19 cellular contexts compared by ENCODE assay signal in genomic region chr16:23319861-23320615, GRCh38. TPM values are rescaled to one million over a fixed set of nuclear protein-coding genes. Genes with fewer than 3 reads are reported as not detected.
DNase-seq lines count a peak whose midpoint lies in the region; ATAC-seq, FAIRE-seq and TF ChIP-seq lines count a peak whose summit lies in the region.
"Had no signal": no experiment of that assay in that cellular context is flagged by ENCODE, and none has a peak within 500 bp of the region (broad histone marks: within the 10 kb centered on the region; RNA-seq: fewer than 3 reads in every experiment).

No MANE protein-coding gene starts in this region.

- no peak overlapping the region for H2BK12ac ChIP-seq in neuronal stem cell (ENCODE audit: low read length)

- FAIRE-seq in K562 (lab: Jason Lieb, UNC) (peak; percentile 19), kidney (lab: Jason Lieb, UNC) (no peak)
- FAIRE-seq: A549, D721Med, G401.6, GM12891 had no signal

- no peaks in the 10 kb centered on the region for H3K27me3 Mint-ChIP-seq in chondrocyte (ENCODE audit: low read depth)

- TF ChIP-seq POLR2A in K562 (conservative IDR thresholded peaks at IDR 0.05): no peak

- 0 out of 2 replicates have a peak, but pooled peaks cover 2% of the 10 kb centered on the region for H4K20me1 ChIP-seq in K562 (replicated peaks; ENCODE audit: control insufficient read depth, insufficient read depth, low read length)

- H3K27ac ChIP-seq in K562 (ENCODE audit: extremely low read depth, low read depth, low read length) (no peak overlapping the region), kidney (ENCODE audit: low read depth in 2 of 2, low read length in 2 of 2) (peak overlapping the region; percentile 1 to 32), neuronal stem cell (replicated peaks; ENCODE audit: low read length) (no peak overlapping the region)
- H3K27ac ChIP-seq: A549 had no signal

- TF ChIP-seq RAD21 in K562 (CRISPR knock-in tag; conservative IDR thresholded peaks at IDR 0.05 in 1 of 2, IDR thresholded peaks at IDR 0.05 in 1 of 2): no peak

- H3K4me1 Mint-ChIP-seq in chondrocyte (ENCODE audit: low read depth): no peaks in the 10 kb centered on the region
- H3K4me1 Mint-ChIP-seq: CD14-positive monocyte had no signal

- no peak for TF ChIP-seq EP300 in K562 (IDR thresholded peaks at IDR 0.05; ENCODE audit: low read length)

- H3K79me2 ChIP-seq in K562 (ENCODE audit: control insufficient read depth, insufficient read depth, low read length): no peaks in the 10 kb centered on the region

- H3K23ac ChIP-seq in neuronal stem cell (ENCODE audit: low read depth, low read length, poor library complexity): no peak overlapping the region

- H3K36me3 ChIP-seq in K562 (ENCODE audit: control insufficient read depth, insufficient read depth, low read length): no peaks in the 10 kb centered on the region
- peaks cover 0 to 2% of the 10 kb centered on the region in 2 donors for H3K36me3 ChIP-seq in kidney (ENCODE audit: control insufficient read depth in 1 of 2, insufficient read depth in 2 of 2, low read length in 2 of 2)
- no peaks in the 10 kb centered on the region for H3K36me3 ChIP-seq in neuronal stem cell (replicated peaks in 1 of 2; ENCODE audit: control insufficient read depth in 2 of 2, insufficient read depth in 2 of 2, low read length in 2 of 2)
- H3K36me3 ChIP-seq: BE2C had no signal

- H3K4me1 ChIP-seq in K562 (replicated peaks in 1 of 2; ENCODE audit: control insufficient read depth in 2 of 2, insufficient read depth in 2 of 2, low read length in 2 of 2) (no peaks in the 10 kb centered on the region), kidney (ENCODE audit: control insufficient read depth in 1 of 2, insufficient read depth in 1 of 2, low read depth in 1 of 2, low read length in 2 of 2) (no peaks in the 10 kb centered on the region), neuronal stem cell (ENCODE audit: control insufficient read depth in 2 of 2, insufficient read depth in 1 of 2, low read depth in 1 of 2, low read length in 2 of 2) (no peaks in the 10 kb centered on the region)
- H3K4me1 ChIP-seq: BE2C had no signal

- no peak overlapping the region for H4K8ac ChIP-seq in neuronal stem cell (ENCODE audit: low read depth, low read length)

- H3K9ac ChIP-seq in K562 (ENCODE audit: insufficient read depth in 1 of 2, low read depth in 2 of 2, low read length in 2 of 2): no peak overlapping the region
- H3K9ac ChIP-seq in kidney (ENCODE audit: low read length in 2 of 2): no peak overlapping the region
- H3K9ac ChIP-seq in neuronal stem cell (ENCODE audit: low read depth, low read length, poor library complexity): no peak overlapping the region

- no peak overlapping the region for H3K27ac Mint-ChIP-seq in chondrocyte (ENCODE audit: unreplicated experiment)
- H3K27ac Mint-ChIP-seq: CD14-positive monocyte; CD8-positive, alpha-beta T cell had no signal

- H3K18ac ChIP-seq in neuronal stem cell (ENCODE audit: low read length): no peak overlapping the region

- H3K4me2 ChIP-seq in K562 (ENCODE audit: insufficient read depth, low read length) (no peak overlapping the region), neuronal stem cell (ENCODE audit: insufficient read depth, low read length, poor library complexity, severe bottlenecking) (no peak overlapping the region)
- H3K4me2 ChIP-seq: A549 had no signal

- WGBS in K562 (ENCODE audit: insufficient coverage, low coverage, missing lambda C conversion rate): 4% methylated on average over 15 of the region's 15 CpGs
- WGBS in neuronal stem cell (ENCODE audit: extremely low coverage in 2 of 2, insufficient read length in 2 of 2, insufficient replicate concordance in 1 of 2), 2 donors: no CpG with 5 or more reads among the region's 15 CpGs

- no peak overlapping the region for H4K91ac ChIP-seq in neuronal stem cell (ENCODE audit: low read depth, low read length, poor library complexity)

- no peak for ATAC-seq in K562
- no peak for ATAC-seq in GM21423 (IDR thresholded peaks at IDR 0.05; ENCODE audit: unreplicated experiment)
- ATAC-seq: A549; CD8-positive, alpha-beta T cell had no signal

- no peak overlapping the region for H3K14ac ChIP-seq in neuronal stem cell (ENCODE audit: low read length)

- POLR2A ChIA-PET in K562 (lab: Yijun Ruan, JAX): interaction anchor here (0.6 to 1.2 kb wide), 4 partner anchors 9 to 1379 kb away, joined by 3 to 4 read pairs (median 3); no protein-coding TSS in a partner anchor

- in situ Hi-C loops in K562 (cut with MboI): no loop called here

- H2AFZ ChIP-seq in K562 (ENCODE audit: low read depth, low read length) (no peak overlapping the region), neuronal stem cell (ENCODE audit: low read length) (no peak overlapping the region)

- BruUV-seq in K562 (replicated peaks; lab: Mats Ljungman, UMichigan): no TSS peak

- DNase-seq in K562 (ENCODE audit: extremely low read depth in 1 of 4, low spot score in 3 of 4) (no peak), kidney (no peak), neuronal stem cell (ENCODE audit: low spot score) (no peak), chondrocyte (ENCODE audit: low spot score) (no peak), cerebellar nuclear complex (lab: John Stamatoyannopoulos, UW) (no peak)
- DNase-seq: BE2C; CD8-positive, alpha-beta T cell; COR-L47; DMS153; EL; GOT3; H9 had no signal

- intact Hi-C loops in K562 (cut with micrococcal nuclease): no loop called here
- intact Hi-C loops in kidney (cut with DNase I): no loop called here

- TF ChIP-seq CTCF in K562 (IDR thresholded peaks at IDR 0.05 in 2 of 3, conservative IDR thresholded peaks at IDR 0.05 in 1 of 3; ENCODE audit: insufficient read depth in 2 of 3, low read depth in 1 of 3, low read length in 3 of 3): no peak
- no peak for TF ChIP-seq CTCF in kidney (IDR thresholded peaks at IDR 0.05; ENCODE audit: borderline replicate concordance, extremely low read depth, insufficient read depth)
- no peak for TF ChIP-seq CTCF in chondrocyte (IDR thresholded peaks at IDR 0.05)

- CTCF ChIA-PET in K562 (lab: Yijun Ruan, JAX; ENCODE audit: low intra/inter-chr PET ratio): no interaction called here

- H2BK5ac ChIP-seq in neuronal stem cell (ENCODE audit: low read length): peak overlapping the region; percentile 45

- no peak overlapping the region for H2BK120ac ChIP-seq in neuronal stem cell (ENCODE audit: low read depth, low read length)

- H3K27me3 ChIP-seq in K562 (ENCODE audit: control insufficient read depth in 2 of 2, insufficient read depth in 2 of 2, low read length in 2 of 2) (peaks cover 17 to 39% of the 10 kb centered on the region in 2 experiments), neuronal stem cell (ENCODE audit: control insufficient read depth in 3 of 3, insufficient read depth in 3 of 3, low read depth in 1 of 3, low read length in 3 of 3) (no peaks in the 10 kb centered on the region)

- no peak overlapping the region for H3K4me3 Mint-ChIP-seq in chondrocyte (ENCODE audit: unreplicated experiment)
- H3K4me3 Mint-ChIP-seq: CD14-positive monocyte; CD8-positive, alpha-beta T cell; H9 had no signal

- H3K9me1 ChIP-seq in K562 (ENCODE audit: control insufficient read depth, insufficient read depth, low read length): no peaks in the 10 kb centered on the region

- H3K9me3 Mint-ChIP-seq in chondrocyte (ENCODE audit: low read depth): no peaks in the 10 kb centered on the region
- H3K9me3 Mint-ChIP-seq: CD8-positive, alpha-beta T cell; H9 had no signal

- H3K79me1 ChIP-seq in neuronal stem cell (ENCODE audit: low read depth, low read length): no peaks in the 10 kb centered on the region

- H2BK15ac ChIP-seq in neuronal stem cell (ENCODE audit: low read length): no peak overlapping the region

- H3K4me3 ChIP-seq in K562 (no peak overlapping the region), kidney (ENCODE audit: low read length in 2 of 2) (no peak overlapping the region), neuronal stem cell (ENCODE audit: low read length in 2 of 2) (no peak overlapping the region)
- H3K4me3 ChIP-seq: A549 had no signal

- H2AK5ac ChIP-seq in neuronal stem cell (ENCODE audit: low read depth, low read length): no peak overlapping the region

- H3K36me3 Mint-ChIP-seq in chondrocyte (ENCODE audit: low read depth): no peaks in the 10 kb centered on the region
- H3K36me3 Mint-ChIP-seq: CD14-positive monocyte; CD8-positive, alpha-beta T cell had no signal

- H3K4ac ChIP-seq in neuronal stem cell (ENCODE audit: low read length): no peak overlapping the region

- no peaks in the 10 kb centered on the region; the same call in 1 of the 2 replicates for H3K9me3 ChIP-seq in K562 (replicated peaks; ENCODE audit: control insufficient read depth, insufficient read depth, low read depth, low read length)
- H3K9me3 ChIP-seq in kidney (ENCODE audit: control insufficient read depth in 1 of 2, low read length in 2 of 2): no peaks in the 10 kb centered on the region
- no peaks in the 10 kb centered on the region for H3K9me3 ChIP-seq in neuronal stem cell (replicated peaks in 1 of 2; ENCODE audit: control insufficient read depth in 2 of 2, insufficient read depth in 1 of 2, low read depth in 1 of 2, low read length in 2 of 2)
- H3K9me3 ChIP-seq: A549, BE2C had no signal

TF ChIP-seq in K562, 482 proteins besides CTCF, POLR2A, EP300 and RAD21 (continues in another document):
- TF ChIP-seq ARHGAP35 (IDR thresholded peaks at IDR 0.05; ENCODE audit: partially characterized antibody) (no peak), PCBP2 (IDR thresholded peaks at IDR 0.05; ENCODE audit: low read depth, low read length, poor library complexity, severe bottlenecking) (no peak), HNRNPL (IDR thresholded peaks at IDR 0.05; ENCODE audit: low read depth, low read length) (no peak), GTF2E2 (tag; IDR thresholded peaks at IDR 0.05) (no peak)

RNA-seq across cellular contexts. Expression of gene SCNN1B, which starts 17.9 kb away (rescaled TPM):
- total RNA-seq in K562 (2011; cell fraction: chromatin; rRNA removed; ENCODE audit: low replicate concordance): not detected in 2 replicates
- total RNA-seq in K562 (2011; cell fraction: nucleolus; rRNA removed): not detected in 2 replicates
- total RNA-seq in K562 (2011; cell fraction: nucleoplasm; rRNA removed): not detected in 2 replicates
- total RNA-seq in K562 (2014; rRNA removed) (not detected in 2 replicates), K562 (2014; rRNA removed; fragmentation: Illumina TruSeq; extraction: Trizol) (not detected in 2 replicates), K562 (2015; rRNA removed; fragmentation: Illumina TruSeq; extraction: Trizol) (not detected in 2 replicates), K562 (2021) (not detected in 2 replicates), kidney (7.8 TPM), chondrocyte (not detected in 3 replicates)
- polyA plus RNA-seq in K562 (2011; rRNA removed) (not detected in 2 replicates), K562 (2014; fragmentation: Illumina TruSeq; extraction: Trizol) (not detected in 2 replicates), K562 (2014; fragmentation: Nextera tagmentation; extraction: Ambion mirVana) (not detected), K562 (2014; rRNA removed) (not detected in 2 replicates), kidney (ENCODE audit: insufficient read depth, low read depth, low replicate concordance) (62.9 TPM)
- not detected in 2 replicates for polyA plus RNA-seq in K562 (2011; cell fraction: cytosol; rRNA removed)
- polyA plus RNA-seq in K562 (2011; cell fraction: nucleus; rRNA removed): not detected in 2 replicates
- polyA plus RNA-seq in K562 (2012): not detected in 2 replicates
- polyA minus RNA-seq in K562 (2011; rRNA and poly(A)+ RNA removed): not detected in 2 replicates
- polyA minus RNA-seq in K562 (2011; cell fraction: cytosol; rRNA and poly(A)+ RNA removed): not detected in 2 replicates
- polyA minus RNA-seq in K562 (2011; cell fraction: nucleus; rRNA and poly(A)+ RNA removed): not detected in 2 replicates
- polyA plus RNA-seq in neuronal stem cell (2013, experiment 1 of 2): 0.01 TPM
- polyA plus RNA-seq in neuronal stem cell (2013, experiment 2 of 2): 0.01 TPM
- total RNA-seq: CD8-positive, alpha-beta T cell had no signal
- polyA plus RNA-seq: AG04450, CD14-positive monocyte had no signal

Comparison
In these comparisons a context has a peak if more than half of its experiments do, and no peak if none do; other contexts are left out.
1. H3K27ac ChIP-seq: peak in kidney (2 of 2); none in K562 (single experiment) and neuronal stem cell (single experiment).